18 cellular contexts compared by ENCODE assay signal in the genomic region with DNA sequence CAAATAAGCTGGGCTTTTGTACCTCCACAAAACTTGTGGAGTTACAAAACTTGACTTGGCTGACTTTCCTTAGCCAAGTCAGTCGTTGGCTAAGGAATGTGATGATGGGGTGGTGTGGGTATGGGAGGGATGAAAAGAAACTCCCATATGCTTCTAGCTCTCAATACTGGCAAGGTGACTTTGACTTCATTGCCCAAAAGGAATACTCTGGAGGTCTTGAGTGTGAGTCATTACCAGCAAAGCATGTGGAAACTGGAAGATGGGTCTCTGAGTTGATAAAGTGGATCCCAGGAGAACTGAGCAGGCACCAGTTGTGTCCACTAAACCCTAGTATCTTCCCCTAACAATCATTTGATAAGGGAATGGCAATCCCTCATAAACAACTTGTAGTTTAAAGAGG.
A peak's percentile ranks its signal among the peaks of the same experiment; 100 is the strongest.
DNase-seq lines count a peak whose midpoint lies in the region; ATAC-seq, FAIRE-seq and TF ChIP-seq lines count a peak whose summit lies in the region.
"Had no signal": no experiment of that assay in that cellular context is flagged by ENCODE, and none has a peak within 500 bp of the region (broad histone marks: within the 10 kb centered on the region; RNA-seq: fewer than 3 reads in every experiment).

No MANE protein-coding gene starts in this region.

- H3K27me3 ChIP-seq in brain microvascular endothelial cell (replicated peaks): no peaks in the 10 kb centered on the region
- H3K27me3 ChIP-seq: stomach, uterus had no signal

- no peaks in the 10 kb centered on the region for H3K4me1 Mint-ChIP-seq in T-helper 2 cell treated with Interferon-gamma antibody and Interleukin-4, amounts not matched to agents 5 μg/mL and 100 μg/mL, for 36 hours (ENCODE audit: low read depth)
- H3K4me1 Mint-ChIP-seq: activated T-helper 17 cell treated with anti-CD3 and anti-CD28 coated beads, Interleukin-2, amount 50 U/mL, for 72 hours; natural killer cell had no signal

- DNase-seq in AG08395 (ENCODE audit: low spot score): peak; percentile 35
- no peak for DNase-seq in HTR-8/SVneo (ENCODE audit: insufficient read length, low spot score)
- DNase-seq in brain microvascular endothelial cell: peak; percentile 16
- peak; percentile 49 for DNase-seq in iris pigment epithelial cell (ENCODE audit: low read depth)
- DNase-seq in sciatic nerve (ENCODE audit: low spot score): no peak
- DNase-seq in T-helper 2 cell treated with Interferon-gamma antibody and Interleukin-4, amounts not matched to agents 5 μg/mL and 100 μg/mL, for 36 hours (ENCODE audit: low spot score): no peak
- DNase-seq: activated CD8-positive, alpha-beta T cell treated with anti-CD3 and anti-CD28 coated beads, Interleukin-2, amount 10 ng/mL, durations not matched to agents 7 days and 5 days; amygdala; GF-D8; natural killer cell; NCI-H1694 treated with DMSO at 0.1 percent for 48 hours; psoas muscle; stomach; uterus had no signal

- no peaks in the 10 kb centered on the region for H3K36me3 Mint-ChIP-seq in T-helper 2 cell treated with Interferon-gamma antibody and Interleukin-4, amounts not matched to agents 5 μg/mL and 100 μg/mL, for 36 hours (ENCODE audit: low read depth)
- H3K36me3 Mint-ChIP-seq: natural killer cell had no signal

- H3K9me3 Mint-ChIP-seq in T-helper 2 cell treated with Interferon-gamma antibody and Interleukin-4, amounts not matched to agents 5 μg/mL and 100 μg/mL, for 36 hours: no peaks in the 10 kb centered on the region
- H3K9me3 Mint-ChIP-seq: activated T-helper 17 cell treated with anti-CD3 and anti-CD28 coated beads, Interleukin-2, amount 50 U/mL, for 72 hours had no signal

- no peak overlapping the region for H3K4me3 ChIP-seq in brain microvascular endothelial cell (ENCODE audit: low read depth, low read length)
- H3K4me3 ChIP-seq: psoas muscle, stomach, uterus had no signal

- intact Hi-C loops in sciatic nerve (cut with DNase I): loop anchor here (10.0 kb wide), 1 partner anchor 924 kb away; no protein-coding TSS in a partner anchor

- H3K36me3 ChIP-seq in brain microvascular endothelial cell (replicated peaks): no peaks in the 10 kb centered on the region
- H3K36me3 ChIP-seq: stomach, uterus had no signal

- TF ChIP-seq CTCF in brain microvascular endothelial cell (IDR thresholded peaks at IDR 0.05; ENCODE audit: low read depth, low read length, missing control alignments): no peak

- no peak overlapping the region for H3K4me3 Mint-ChIP-seq in T-helper 2 cell treated with Interferon-gamma antibody and Interleukin-4, amounts not matched to agents 5 μg/mL and 100 μg/mL, for 36 hours
- H3K4me3 Mint-ChIP-seq: activated CD8-positive, alpha-beta T cell treated with anti-CD3 and anti-CD28 coated beads, Interleukin-2, amount 10 ng/mL, durations not matched to agents 7 days and 5 days; activated T-helper 17 cell treated with anti-CD3 and anti-CD28 coated beads, Interleukin-2, amount 50 U/mL, for 72 hours; natural killer cell had no signal

- peak; percentile 74 for FAIRE-seq in HTR-8/SVneo (lab: Jason Lieb, UNC)

- in situ Hi-C loops in brain microvascular endothelial cell (cut with HindIII; ENCODE audit: low pct_ligation_motif_present, low sequenced_read_pairs): no loop called here

- peaks cover 7% of the 10 kb centered on the region for H3K27me3 Mint-ChIP-seq in T-helper 2 cell treated with Interferon-gamma antibody and Interleukin-4, amounts not matched to agents 5 μg/mL and 100 μg/mL, for 36 hours (ENCODE audit: low read depth)

- H3K27ac ChIP-seq in brain microvascular endothelial cell: no peak overlapping the region
- H3K27ac ChIP-seq: HL-60, psoas muscle, stomach, uterus had no signal

- no peak for ATAC-seq in sciatic nerve
- ATAC-seq in HG02678 (IDR thresholded peaks at IDR 0.05; ENCODE audit: unreplicated experiment): no peak
- ATAC-seq in GM19397 (IDR thresholded peaks at IDR 0.05; ENCODE audit: unreplicated experiment): no peak
- ATAC-seq: activated CD8-positive, alpha-beta T cell treated with anti-CD3 and anti-CD28 coated beads, Interleukin-2, amount 10 ng/mL, durations not matched to agents 7 days and 5 days; activated T-helper 17 cell treated with anti-CD3 and anti-CD28 coated beads, Interleukin-2, amount 50 U/mL, for 72 hours; natural killer cell; psoas muscle had no signal

- no peak overlapping the region for H3K27ac Mint-ChIP-seq in T-helper 2 cell treated with Interferon-gamma antibody and Interleukin-4, amounts not matched to agents 5 μg/mL and 100 μg/mL, for 36 hours
- H3K27ac Mint-ChIP-seq: activated CD8-positive, alpha-beta T cell treated with anti-CD3 and anti-CD28 coated beads, Interleukin-2, amount 10 ng/mL, durations not matched to agents 7 days and 5 days; activated T-helper 17 cell treated with anti-CD3 and anti-CD28 coated beads, Interleukin-2, amount 50 U/mL, for 72 hours; natural killer cell had no signal

Comparison
In these comparisons a context has a peak if more than half of its experiments do, and no peak if none do; other contexts are left out.
1. DNase-seq: peak in AG08395 (single experiment), brain microvascular endothelial cell (single experiment) and iris pigment epithelial cell (single experiment); none in HTR-8/SVneo (single experiment), sciatic nerve (single experiment) and T-helper 2 cell treated with Interferon-gamma antibody and Interleukin-4, amounts not matched to agents 5 μg/mL and 100 μg/mL, for 36 hours (single experiment).